Comparison of ENCODE assay signal across 8 cellular contexts in genomic region chr2:160207804-160208661, GRCh38. TPM values are rescaled to one million over a fixed set of nuclear protein-coding genes. Genes with fewer than 3 reads are reported as not detected.
DNase-seq lines count a peak whose midpoint lies in the region; ATAC-seq and TF ChIP-seq lines count a peak whose summit lies in the region.

No MANE protein-coding gene starts in this region.

- no peaks in the 10 kb centered on the region for H3K4me1 ChIP-seq in OCI-LY7 (ENCODE audit: insufficient read depth, low read length, poor library complexity, severe bottlenecking)

- H3K4me1 Mint-ChIP-seq in CD14-positive monocyte = peaks cover 25% of the 10 kb centered on the region
- H3K4me1 Mint-ChIP-seq in activated naive CD8-positive, alpha-beta T cell treated with anti-CD3 and anti-CD28 coated beads for 36 hours = peaks cover 19% of the 10 kb centered on the region

- H3K36me3 ChIP-seq in OCI-LY7 (ENCODE audit: insufficient read depth, low read length) = no peaks in the 10 kb centered on the region

- no peak for TF ChIP-seq CTCF in CD14-positive monocyte (IDR thresholded peaks at IDR 0.05)
- TF ChIP-seq CTCF in OCI-LY7 (conservative IDR thresholded peaks at IDR 0.05; ENCODE audit: low read length) = no peak

- CTCF ChIA-PET in OCI-LY7 (lab: Charles Lee; ENCODE audit: unreplicated experiment) = no interaction called here

- peaks cover 0 to 4% (median 0%) of the 10 kb centered on the region in 7 donors for H3K9me3 Mint-ChIP-seq in CD14-positive monocyte
- H3K9me3 Mint-ChIP-seq in activated naive CD8-positive, alpha-beta T cell treated with anti-CD3 and anti-CD28 coated beads for 36 hours = peaks cover 2% of the 10 kb centered on the region

- intact Hi-C loops in CD14-positive monocyte (cut with micrococcal nuclease) (no loop called here), left cardiac atrium (cut with DNase I) (no loop called here), sciatic nerve (cut with DNase I) (no loop called here), OCI-LY7 (cut with micrococcal nuclease; ENCODE audit: unreplicated experiment) (no loop called here)

- no peak overlapping the region for H2AFZ ChIP-seq in OCI-LY7 (ENCODE audit: low read length)

- no peak overlapping the region for H3K27ac ChIP-seq in OCI-LY7 (ENCODE audit: low read depth, low read length, poor library complexity, severe bottlenecking)

- peak; percentile 38 for ATAC-seq in HG02759 (IDR thresholded peaks at IDR 0.05; ENCODE audit: unreplicated experiment)
- ATAC-seq in left cardiac atrium = peak; percentile 88 to 97
- ATAC-seq in sciatic nerve = peak; percentile 83
- ATAC-seq in HG02852 (IDR thresholded peaks at IDR 0.05; ENCODE audit: unreplicated experiment) = no peak

- no peaks in the 10 kb centered on the region for H3K36me3 Mint-ChIP-seq in CD14-positive monocyte
- H3K36me3 Mint-ChIP-seq in activated naive CD8-positive, alpha-beta T cell treated with anti-CD3 and anti-CD28 coated beads for 36 hours = no peaks in the 10 kb centered on the region

- BruUV-seq in OCI-LY7 (replicated peaks; lab: Mats Ljungman, UMichigan) = no TSS peak

- DNase-seq in CD14-positive monocyte (ENCODE audit: low spot score) = peak; percentile 50
- peak; percentile 21 for DNase-seq in activated naive CD8-positive, alpha-beta T cell treated with anti-CD3 and anti-CD28 coated beads for 36 hours
- DNase-seq in left cardiac atrium = peak; percentile 84
- DNase-seq in sciatic nerve (ENCODE audit: low spot score) = peak; percentile 76
- DNase-seq in Kasumi-1 (lab: John Stamatoyannopoulos, UW) = no peak
- no peak for DNase-seq in OCI-LY7 (ENCODE audit: low spot score)

- no peaks in the 10 kb centered on the region for H3K9me3 ChIP-seq in OCI-LY7 (ENCODE audit: low read length)

- H3K79me2 ChIP-seq in OCI-LY7 (ENCODE audit: insufficient read depth, low read depth, low read length) = no peaks in the 10 kb centered on the region

- no peak overlapping the region for H3K4me2 ChIP-seq in OCI-LY7 (ENCODE audit: low read length)

- peak overlapping the region in 1 of 2 donors; percentile 18 for H3K4me3 Mint-ChIP-seq in CD14-positive monocyte
- no peak overlapping the region for H3K4me3 Mint-ChIP-seq in activated naive CD8-positive, alpha-beta T cell treated with anti-CD3 and anti-CD28 coated beads for 36 hours

- no peaks in the 10 kb centered on the region for H4K20me1 ChIP-seq in OCI-LY7 (ENCODE audit: insufficient read depth, low read length)

- no peak overlapping the region for H3K4me3 ChIP-seq in OCI-LY7 (ENCODE audit: low read depth, low read length, poor library complexity, severe bottlenecking)

- POLR2A ChIA-PET in OCI-LY7 (lab: Charles Lee) = interaction anchor here (0.6 kb wide), 1 partner anchor 130 kb away, joined by 3 read pairs; no protein-coding TSS in a partner anchor

- no peaks in the 10 kb centered on the region for H3K9me2 ChIP-seq in OCI-LY7 (ENCODE audit: insufficient read depth, low read length)

- H3K27me3 Mint-ChIP-seq in CD14-positive monocyte (ENCODE audit: low read depth in 3 of 3) = peaks cover 2 to 6% (median 3%) of the 10 kb centered on the region in 3 donors
- H3K27me3 Mint-ChIP-seq in activated naive CD8-positive, alpha-beta T cell treated with anti-CD3 and anti-CD28 coated beads for 36 hours = peaks cover 4% of the 10 kb centered on the region

- H3K27ac Mint-ChIP-seq in CD14-positive monocyte = peak overlapping the region in 5 of 7 donors; percentile 14 to 85 (median 51)
- no peak overlapping the region for H3K27ac Mint-ChIP-seq in activated naive CD8-positive, alpha-beta T cell treated with anti-CD3 and anti-CD28 coated beads for 36 hours

RNA-seq across cellular contexts. Expression of gene ITGB6, which starts 8.0 kb away (rescaled TPM):
- polyA plus RNA-seq in CD14-positive monocyte = not detected
- not detected for total RNA-seq in activated naive CD8-positive, alpha-beta T cell treated with anti-CD3 and anti-CD28 coated beads for 36 hours
- total RNA-seq in left cardiac atrium (under 1 TPM; 0.77 to 0.86 TPM), sciatic nerve (not detected), OCI-LY7 (2022) (not detected in 2 replicates)
- total RNA-seq in OCI-LY7 (2014; rRNA removed; shearing (Covaris generic)) = not detected in 2 replicates

Comparison
In these comparisons a context has a peak if more than half of its experiments do, and no peak if none do; other contexts are left out.
1. DNase-seq: peak in CD14-positive monocyte (single experiment), activated naive CD8-positive, alpha-beta T cell treated with anti-CD3 and anti-CD28 coated beads for 36 hours (single experiment), left cardiac atrium (single experiment) and sciatic nerve (single experiment); none in Kasumi-1 (0 of 2) and OCI-LY7 (single experiment).